Comparison of ENCODE assay signal across 1 cellular context in genomic region chr1:28519946-28520725, GRCh38.
TF ChIP-seq lines count a peak whose summit lies in the region.

No MANE protein-coding gene starts in this region.

TF ChIP-seq in GM12878, 131 proteins besides CTCF, POLR2A, EP300 and RAD21:
- TF ChIP-seq NR2F1 (conservative IDR thresholded peaks at IDR 0.05) (0 out of 2 replicates have a peak, but pooled peaks have one; percentile 17), ZNF207 (IDR thresholded peaks at IDR 0.05; ENCODE audit: borderline replicate concordance) (no peak)
